Comparison of ENCODE assay signal across 24 cellular contexts in genomic region chr7:128040205-128040604, GRCh38.
"Had no signal": no experiment of that assay in that cellular context is flagged by ENCODE, and none has a peak within 500 bp of the region (broad histone marks: within the 10 kb centered on the region; RNA-seq: fewer than 3 reads in every experiment).

No MANE protein-coding gene starts in this region.

- H3K4me3 ChIP-seq: colonic mucosa, coronary artery, dorsolateral prefrontal cortex, esophagus muscularis mucosa, esophagus squamous epithelium, gastrocnemius medialis, gastroesophageal sphincter, heart left ventricle, heart right ventricle had no signal

- ATAC-seq: effector memory CD8-positive, alpha-beta T cell; esophagus mucosa; foreskin keratinocyte; gastrocnemius medialis; gastroesophageal sphincter; heart left ventricle; heart right ventricle had no signal

- H3K27me3 Mint-ChIP-seq: dendritic cell treated with granulocyte-macrophage colony-stimulating factor and Interleukin-4, amounts not matched to agents 40 ng/mL and 50 ng/mL, for 4 days; effector memory CD8-positive, alpha-beta T cell had no signal

- H3K4me1 Mint-ChIP-seq: endodermal cell had no signal

- DNase-seq: colonic mucosa; cortex of kidney; dermis blood vessel endothelial cell; dorsolateral prefrontal cortex; effector CD4-positive, alpha-beta T cell; effector CD8-positive, alpha-beta T cell; effector memory CD4-positive, alpha-beta T cell; effector memory CD8-positive, alpha-beta T cell; endodermal cell; erythroblast; esophagus squamous epithelium; foreskin keratinocyte; foreskin melanocyte; gastrocnemius medialis; glutamatergic neuron; head of caudate nucleus; heart left ventricle; heart right ventricle had no signal

- H3K36me3 ChIP-seq: colonic mucosa, esophagus muscularis mucosa, gastrocnemius medialis had no signal

- H3K9me3 ChIP-seq: colonic mucosa, esophagus muscularis mucosa, esophagus squamous epithelium, gastrocnemius medialis, gastroesophageal sphincter, heart left ventricle, heart right ventricle had no signal

- H3K9me3 Mint-ChIP-seq: dendritic cell treated with granulocyte-macrophage colony-stimulating factor and Interleukin-4, amounts not matched to agents 40 ng/mL and 50 ng/mL, for 4 days; effector memory CD8-positive, alpha-beta T cell; endodermal cell had no signal

- H3K4me1 ChIP-seq: foreskin keratinocyte, gastroesophageal sphincter had no signal

- H3K4me3 Mint-ChIP-seq: dendritic cell treated with granulocyte-macrophage colony-stimulating factor and Interleukin-4, amounts not matched to agents 40 ng/mL and 50 ng/mL, for 4 days; effector memory CD8-positive, alpha-beta T cell; endodermal cell had no signal

- H3K27ac Mint-ChIP-seq: dendritic cell treated with granulocyte-macrophage colony-stimulating factor and Interleukin-4, amounts not matched to agents 40 ng/mL and 50 ng/mL, for 4 days; effector memory CD8-positive, alpha-beta T cell; endodermal cell had no signal

- H3K27ac ChIP-seq: colonic mucosa, coronary artery, epithelial cell of prostate, esophagus muscularis mucosa, esophagus squamous epithelium, foreskin keratinocyte, gastrocnemius medialis, gastroesophageal sphincter, heart left ventricle, heart right ventricle had no signal
